ENCODE assay signal across 15 cellular contexts in genomic region chr7:37224746-37225145, GRCh38.
DNase-seq lines count a peak whose midpoint lies in the region; ATAC-seq and TF ChIP-seq lines count a peak whose summit lies in the region.
"Had no signal": no experiment of that assay in that cellular context is flagged by ENCODE, and none has a peak within 500 bp of the region (broad histone marks: within the 10 kb centered on the region; RNA-seq: fewer than 3 reads in every experiment).

No MANE protein-coding gene starts in this region.

- H3K56ac ChIP-seq in H9 (ENCODE audit: insufficient read length, low read depth, low read length) = no peak overlapping the region

- peaks cover 5% of the 10 kb centered on the region for H3K4me1 ChIP-seq in CD4-positive, CD25-positive, alpha-beta regulatory T cell (ENCODE audit: control insufficient read depth, insufficient read depth, low read length, poor library complexity, severe bottlenecking)
- H3K4me1 ChIP-seq in H9 (ENCODE audit: insufficient read depth, low read length) (peaks cover 7% of the 10 kb centered on the region; the same call in 1 of the 2 replicates), iPS-18a (ENCODE audit: control insufficient read depth, low read depth, low read length) (peaks cover 18% of the 10 kb centered on the region), thyroid gland (peaks cover 11 to 19% of the 10 kb centered on the region in 2 donors)

- H2BK20ac ChIP-seq in H9 (ENCODE audit: low read depth, low read length, poor library complexity, severe bottlenecking) = no peak overlapping the region

- peak overlapping the region; percentile 15 for H3K18ac ChIP-seq in H9 (ENCODE audit: insufficient read length, low read depth, low read length)

- no peaks in the 10 kb centered on the region for H3K79me1 ChIP-seq in H9 (ENCODE audit: insufficient read depth, low read depth, low read length, poor library complexity, severe bottlenecking)

- no peak overlapping the region for H3K14ac ChIP-seq in H9 (ENCODE audit: insufficient read depth, low read length)

- TF ChIP-seq CTCF in H9 (conservative IDR thresholded peaks at IDR 0.05) (no peak), thyroid gland (IDR thresholded peaks at IDR 0.05) (no peak), brain microvascular endothelial cell (IDR thresholded peaks at IDR 0.05; ENCODE audit: low read depth, low read length, missing control alignments) (no peak)

- TF ChIP-seq POLR2A in thyroid gland (IDR thresholded peaks at IDR 0.05) = no peak

- H3K79me2 ChIP-seq in H9 (ENCODE audit: insufficient read depth, low read length) = no peaks in the 10 kb centered on the region

- H4K20me1 ChIP-seq in H9 (ENCODE audit: control insufficient read depth, insufficient read depth, insufficient read length) = no peaks in the 10 kb centered on the region
- H4K20me1 ChIP-seq: BLaER1 treated with 17β-estradiol and CSF1 and Interleukin-3, amounts not matched to agents 10 nM and 100 nM had no signal

- no peak overlapping the region for H3K9ac ChIP-seq in H9 (ENCODE audit: extremely low read depth, insufficient read length, low read length)
- H3K9ac ChIP-seq in iPS-18a (ENCODE audit: low read length) = no peak overlapping the region
- H3K9ac ChIP-seq: BLaER1 treated with 17β-estradiol and CSF1 and Interleukin-3, amounts not matched to agents 10 nM and 100 nM; GM23248 had no signal

- peak overlapping the region; percentile 84 for H4K8ac ChIP-seq in H9 (replicated peaks; ENCODE audit: insufficient read length, low read depth, low read length)

- H3K27me3 ChIP-seq in CD4-positive, CD25-positive, alpha-beta regulatory T cell (ENCODE audit: control insufficient read depth, insufficient read depth, low read length) = no peaks in the 10 kb centered on the region
- no peaks in the 10 kb centered on the region for H3K27me3 ChIP-seq in H9 (ENCODE audit: insufficient read depth, low read length)
- H3K27me3 ChIP-seq in iPS-18a (ENCODE audit: control insufficient read depth, insufficient read depth, low read length) = no peaks in the 10 kb centered on the region
- H3K27me3 ChIP-seq in thyroid gland = no peaks in the 10 kb centered on the region
- no peaks in the 10 kb centered on the region for H3K27me3 ChIP-seq in brain microvascular endothelial cell (replicated peaks)
- H3K27me3 ChIP-seq: BLaER1 treated with 17β-estradiol and CSF1 and Interleukin-3, amounts not matched to agents 10 nM and 100 nM had no signal

- no peak overlapping the region for H3K4ac ChIP-seq in H9 (ENCODE audit: low read depth, low read length)

- ATAC-seq in CD4-positive, CD25-positive, alpha-beta regulatory T cell (ENCODE audit: low read depth in 2 of 2) = no peak
- ATAC-seq: GM12878, HepG2 had no signal

- H2BK12ac ChIP-seq in H9 (ENCODE audit: insufficient read length, low read depth, low read length) = peak overlapping the region; percentile 74

- H4K91ac ChIP-seq in H9 (ENCODE audit: insufficient read length, low read depth, low read length) = no peak overlapping the region

- peaks cover 51% of the 10 kb centered on the region for H3K36me3 Mint-ChIP-seq in CD4-positive, CD25-positive, alpha-beta regulatory T cell
- peaks cover 0 to 5% (median 0%) of the 10 kb centered on the region in 3 experiments; a peak in 1 of 7 replicates for H3K36me3 Mint-ChIP-seq in H9 (ENCODE audit: insufficient read depth in 1 of 3, low read depth in 3 of 3)

- H3K4me3 ChIP-seq in CD4-positive, CD25-positive, alpha-beta regulatory T cell (ENCODE audit: low read depth, low read length) = no peak overlapping the region
- H3K4me3 ChIP-seq in iPS-18a (ENCODE audit: low read length) (peak overlapping the region; percentile 18), thyroid gland (replicated peaks in 1 of 3) (no peak overlapping the region), brain microvascular endothelial cell (ENCODE audit: low read depth, low read length) (no peak overlapping the region)
- H3K4me3 ChIP-seq: BLaER1 treated with 17β-estradiol and CSF1 and Interleukin-3, amounts not matched to agents 10 nM and 100 nM; GM12878; GM23248; HAP-1 had no signal

- peak overlapping the region in 2 of 3 donors; percentile 22 to 23 for H3K27ac Mint-ChIP-seq in CD4-positive, CD25-positive, alpha-beta regulatory T cell
- H3K27ac Mint-ChIP-seq in H9 = peak overlapping the region in 2 of 3 experiments; percentile 95; a peak in 5 of 7 replicates

- intact Hi-C loops in thyroid gland (cut with DNase I) = loop anchor here (5.0 kb wide), 1 partner anchor 608 kb away; no protein-coding TSS in a partner anchor

- no peak overlapping the region for H3K23ac ChIP-seq in H9 (ENCODE audit: insufficient read length, low read depth, low read length)

- no peak overlapping the region for H2BK5ac ChIP-seq in H9 (ENCODE audit: insufficient read length, low read length)

- in situ Hi-C loops in brain microvascular endothelial cell (cut with HindIII; ENCODE audit: low pct_ligation_motif_present, low sequenced_read_pairs) = no loop called here

- H3K36me3 ChIP-seq in CD4-positive, CD25-positive, alpha-beta regulatory T cell (ENCODE audit: control insufficient read depth, insufficient read depth, low read length) = peaks cover 45% of the 10 kb centered on the region
- H3K36me3 ChIP-seq in iPS-18a (ENCODE audit: control insufficient read depth, low read depth, low read length) (no peaks in the 10 kb centered on the region), thyroid gland (peaks cover 6 to 10% of the 10 kb centered on the region in 2 donors), brain microvascular endothelial cell (replicated peaks) (no peaks in the 10 kb centered on the region)
- H3K36me3 ChIP-seq: HAP-1 had no signal

- H3K27ac ChIP-seq in CD4-positive, CD25-positive, alpha-beta regulatory T cell (ENCODE audit: insufficient read depth, low read length, poor library complexity, severe bottlenecking) = no peak overlapping the region
- H3K27ac ChIP-seq in H9 (ENCODE audit: insufficient read length, low read depth, low read length) (no peak overlapping the region), iPS-18a (ENCODE audit: low read length) (no peak overlapping the region), thyroid gland (no peak overlapping the region), brain microvascular endothelial cell (no peak overlapping the region)
- H3K27ac ChIP-seq: BLaER1 treated with 17β-estradiol and CSF1 and Interleukin-3, amounts not matched to agents 10 nM and 100 nM; GM23248 had no signal

- no peak for DNase-seq in CD4-positive, CD25-positive, alpha-beta regulatory T cell
- DNase-seq in H9 (no peak), thyroid gland (peak; percentile 79 to 83), brain microvascular endothelial cell (no peak)
- no peak for DNase-seq in activated CD4-positive, CD25-positive, alpha-beta regulatory T cell (lab: John Stamatoyannopoulos, UW)
- no peak for DNase-seq in stimulated activated CD4-positive, alpha-beta T cell treated with anti-CD3 and anti-CD28 coated beads, Interleukin-2, amount 100 ng/mL, for 48 hours
- DNase-seq: ACHN; CD4-positive, alpha-beta memory T cell; DMS79; GM23248 had no signal

- H2AK5ac ChIP-seq in H9 (ENCODE audit: insufficient read length, low read length) = no peak overlapping the region

- H3K27me3 Mint-ChIP-seq in CD4-positive, CD25-positive, alpha-beta regulatory T cell = no peaks in the 10 kb centered on the region
- H3K27me3 Mint-ChIP-seq in H9 (ENCODE audit: low read depth) = no peaks in the 10 kb centered on the region
- H3K27me3 Mint-ChIP-seq: CD4-positive, alpha-beta memory T cell had no signal

- no peaks in the 10 kb centered on the region for H3K9me3 ChIP-seq in CD4-positive, CD25-positive, alpha-beta regulatory T cell (ENCODE audit: control insufficient read depth in 2 of 2, low read length in 2 of 2)
- H3K9me3 ChIP-seq in H9 (ENCODE audit: control insufficient read depth, low read depth, low read length) (no peaks in the 10 kb centered on the region), iPS-18a (ENCODE audit: control insufficient read depth, low read depth, low read length) (no peaks in the 10 kb centered on the region), thyroid gland (no peaks in the 10 kb centered on the region)
- H3K9me3 ChIP-seq: BLaER1 treated with 17β-estradiol and CSF1 and Interleukin-3, amounts not matched to agents 10 nM and 100 nM; HAP-1 had no signal

- no peak overlapping the region for H4K5ac ChIP-seq in H9 (ENCODE audit: insufficient read length, low read depth, low read length)

- no peak overlapping the region for H3K4me3 Mint-ChIP-seq in CD4-positive, CD25-positive, alpha-beta regulatory T cell
- H3K4me3 Mint-ChIP-seq in H9 = no peak overlapping the region
- H3K4me3 Mint-ChIP-seq: CD4-positive, alpha-beta memory T cell had no signal

- H2BK120ac ChIP-seq in H9 (ENCODE audit: low read depth, low read length, poor library complexity, severe bottlenecking) = no peak overlapping the region

- no peaks in the 10 kb centered on the region for H3K9me3 Mint-ChIP-seq in CD4-positive, CD25-positive, alpha-beta regulatory T cell
- H3K9me3 Mint-ChIP-seq in H9 = no peaks in the 10 kb centered on the region
- H3K9me3 Mint-ChIP-seq: CD4-positive, alpha-beta memory T cell had no signal

- no peak overlapping the region for H2AFZ ChIP-seq in H9 (ENCODE audit: low read length)
- H2AFZ ChIP-seq: GM23248 had no signal

- WGBS in H9 (ENCODE audit: extremely low coverage, insufficient read length, low lambda C conversion rate) = no CpG with 5 or more reads among the region's 10 CpGs
- 35 to 39% methylated on average over 10 of the region's 10 CpGs for WGBS in thyroid gland, 2 donors

- no peak overlapping the region for H3K4me2 ChIP-seq in H9 (ENCODE audit: insufficient read depth, insufficient read length, low read length)
- H3K4me2 ChIP-seq: BLaER1 treated with 17β-estradiol and CSF1 and Interleukin-3, amounts not matched to agents 10 nM and 100 nM had no signal

- H3K23me2 ChIP-seq in H9 (ENCODE audit: insufficient read length, low read depth, low read length, poor library complexity, severe bottlenecking) = no peaks in the 10 kb centered on the region

- no peak overlapping the region for H2BK15ac ChIP-seq in H9 (ENCODE audit: low read depth, low read length)

- H3T11ph ChIP-seq in H9 (ENCODE audit: low read length) = no peak overlapping the region

- peaks cover 2 to 12% (median 12%) of the 10 kb centered on the region in 4 donors for H3K4me1 Mint-ChIP-seq in CD4-positive, CD25-positive, alpha-beta regulatory T cell
- peaks cover 26 to 28% of the 10 kb centered on the region in 2 experiments for H3K4me1 Mint-ChIP-seq in H9

Comparison
In these comparisons a context has a peak if more than half of its experiments do, and no peak if none do; other contexts are left out.
1. DNase-seq: peak in thyroid gland (2 of 2); none in CD4-positive, CD25-positive, alpha-beta regulatory T cell (0 of 3), H9 (single experiment), activated CD4-positive, CD25-positive, alpha-beta regulatory T cell (0 of 4), brain microvascular endothelial cell (single experiment) and stimulated activated CD4-positive, alpha-beta T cell treated with anti-CD3 and anti-CD28 coated beads, Interleukin-2, amount 100 ng/mL, for 48 hours (0 of 2).